Comparison of ENCODE assay signal across 1 cellular context in the genomic region with DNA sequence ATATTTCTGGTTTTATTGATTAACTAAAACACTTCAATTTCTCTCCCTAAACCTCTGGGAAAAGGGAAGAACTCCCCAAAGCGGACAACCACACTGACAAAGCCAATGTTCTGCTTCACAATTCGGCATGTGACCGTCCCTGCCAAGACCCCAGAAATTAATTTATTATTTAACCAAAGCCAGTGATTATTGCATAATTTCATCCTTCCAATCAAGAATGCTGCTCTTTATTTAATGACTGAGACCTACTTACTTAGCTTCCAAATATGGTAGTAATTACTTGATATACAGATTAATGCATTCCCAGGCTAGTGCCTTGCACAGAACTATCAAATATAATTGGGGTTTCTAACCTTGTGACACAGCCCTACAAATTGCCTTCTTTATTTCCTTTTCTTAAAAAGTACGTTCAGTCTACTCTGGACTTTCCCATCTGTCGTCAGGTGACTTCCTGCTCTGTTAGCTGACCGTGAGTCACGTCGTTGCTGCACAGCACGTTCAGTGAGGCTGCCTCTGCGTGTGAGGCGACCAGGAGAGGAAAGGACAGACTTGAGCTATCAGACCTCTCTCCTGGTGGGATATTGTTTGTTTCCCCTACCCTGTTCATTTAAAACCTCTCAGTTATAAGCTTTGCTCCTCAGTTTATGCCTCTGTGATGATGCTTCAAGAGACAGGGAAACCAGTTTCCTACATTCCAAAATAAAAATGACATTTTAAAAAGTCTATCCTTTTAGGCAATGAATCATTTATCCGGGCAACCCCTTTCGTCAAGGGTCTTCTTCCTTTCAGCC.
TF ChIP-seq lines count a peak whose summit lies in the region.

No MANE protein-coding gene starts in this region.

TF ChIP-seq in K562, 482 proteins besides CTCF, POLR2A, EP300 and RAD21 (continued from another document and continues in another):
- TF ChIP-seq, protein P1, sequence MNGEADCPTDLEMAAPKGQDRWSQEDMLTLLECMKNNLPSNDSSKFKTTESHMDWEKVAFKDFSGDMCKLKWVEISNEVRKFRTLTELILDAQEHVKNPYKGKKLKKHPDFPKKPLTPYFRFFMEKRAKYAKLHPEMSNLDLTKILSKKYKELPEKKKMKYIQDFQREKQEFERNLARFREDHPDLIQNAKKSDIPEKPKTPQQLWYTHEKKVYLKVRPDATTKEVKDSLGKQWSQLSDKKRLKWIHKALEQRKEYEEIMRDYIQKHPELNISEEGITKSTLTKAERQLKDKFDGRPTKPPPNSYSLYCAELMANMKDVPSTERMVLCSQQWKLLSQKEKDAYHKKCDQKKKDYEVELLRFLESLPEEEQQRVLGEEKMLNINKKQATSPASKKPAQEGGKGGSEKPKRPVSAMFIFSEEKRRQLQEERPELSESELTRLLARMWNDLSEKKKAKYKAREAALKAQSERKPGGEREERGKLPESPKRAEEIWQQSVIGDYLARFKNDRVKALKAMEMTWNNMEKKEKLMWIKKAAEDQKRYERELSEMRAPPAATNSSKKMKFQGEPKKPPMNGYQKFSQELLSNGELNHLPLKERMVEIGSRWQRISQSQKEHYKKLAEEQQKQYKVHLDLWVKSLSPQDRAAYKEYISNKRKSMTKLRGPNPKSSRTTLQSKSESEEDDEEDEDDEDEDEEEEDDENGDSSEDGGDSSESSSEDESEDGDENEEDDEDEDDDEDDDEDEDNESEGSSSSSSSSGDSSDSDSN (IDR thresholded peaks at IDR 0.05; ENCODE audit: borderline replicate concordance in 1 of 2, low read depth in 2 of 2, low read length in 2 of 2), result 0 out of 4 replicates have a peak, but pooled peaks of 1 of the 2 experiments have one; percentile 30
- TF ChIP-seq, protein P2, sequence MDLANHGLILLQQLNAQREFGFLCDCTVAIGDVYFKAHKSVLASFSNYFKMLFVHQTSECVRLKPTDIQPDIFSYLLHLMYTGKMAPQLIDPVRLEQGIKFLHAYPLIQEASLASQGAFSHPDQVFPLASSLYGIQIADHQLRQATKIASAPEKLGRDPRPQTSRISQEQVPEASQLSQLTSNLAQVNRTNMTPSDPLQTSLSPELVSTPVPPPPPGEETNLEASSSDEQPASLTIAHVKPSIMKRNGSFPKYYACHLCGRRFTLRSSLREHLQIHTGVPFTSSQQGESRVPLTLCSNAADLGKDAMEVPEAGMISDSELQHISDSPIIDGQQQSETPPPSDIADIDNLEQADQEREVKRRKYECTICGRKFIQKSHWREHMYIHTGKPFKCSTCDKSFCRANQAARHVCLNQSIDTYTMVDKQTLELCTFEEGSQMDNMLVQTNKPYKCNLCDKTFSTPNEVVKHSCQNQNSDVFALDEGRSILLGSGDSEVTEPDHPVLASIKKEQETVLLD (IDR thresholded peaks at IDR 0.05), result no peak; the same call in 1 of the 2 replicates
- TF ChIP-seq ZMIZ1 (IDR thresholded peaks at IDR 0.05; ENCODE audit: low read depth in 2 of 2, low read length in 2 of 2) (0 out of 4 replicates have a peak, but pooled peaks of 1 of the 2 experiments have one; percentile 42), ZNF584 (CRISPR knock-in tag; IDR thresholded peaks at IDR 0.05; ENCODE audit: low read depth) (peak; percentile 70; the same call in 1 of the 2 replicates), TCF3 (CRISPR knock-in tag; IDR thresholded peaks at IDR 0.05) (0 out of 2 replicates have a peak, but pooled peaks have one; percentile 15), NCOA6 (IDR thresholded peaks at IDR 0.05) (no peak), MCM5 (IDR thresholded peaks at IDR 0.05; ENCODE audit: low read depth) (no peak), ZSCAN32 (CRISPR knock-in tag; IDR thresholded peaks at IDR 0.05) (no peak), MAFF (IDR thresholded peaks at IDR 0.05; ENCODE audit: low read length) (no peak), RBM22 (IDR thresholded peaks at IDR 0.05; ENCODE audit: low read depth, low read length, poor library complexity, severe bottlenecking) (no peak), TRIM24 (IDR thresholded peaks at IDR 0.05) (peak; percentile 12 to 66; a peak in 1 of 4 replicates), SAFB (IDR thresholded peaks at IDR 0.05; ENCODE audit: borderline replicate concordance, low read depth, low read length) (no peak), E4F1 (CRISPR knock-in tag; IDR thresholded peaks at IDR 0.05; ENCODE audit: borderline replicate concordance) (no peak), POLR2AphosphoS2 (IDR thresholded peaks at IDR 0.05; ENCODE audit: low read length) (no peak), CHCHD3 (CRISPR knock-in tag; IDR thresholded peaks at IDR 0.05) (no peak), ZNF12 (CRISPR knock-in tag; IDR thresholded peaks at IDR 0.05) (no peak), KAT7 (CRISPR knock-in tag; IDR thresholded peaks at IDR 0.05; ENCODE audit: borderline replicate concordance) (no peak), E2F6 (IDR thresholded peaks at IDR 0.05; ENCODE audit: borderline replicate concordance in 1 of 2, extremely low read depth in 1 of 2, insufficient read depth in 1 of 2, insufficient read length in 1 of 2, low read depth in 1 of 2, low read length in 1 of 2, poor library complexity in 1 of 2, severe bottlenecking in 1 of 2) (peak; percentile 74 to 89), NUFIP1 (IDR thresholded peaks at IDR 0.05; ENCODE audit: partially characterized antibody) (no peak), MCM3 (IDR thresholded peaks at IDR 0.05) (no peak), CHD4 (IDR thresholded peaks at IDR 0.05; ENCODE audit: insufficient read depth, insufficient replicate concordance, low read depth, low read length, poor library complexity, severe bottlenecking) (no peak), ZNF3 (CRISPR knock-in tag; IDR thresholded peaks at IDR 0.05) (no peak), LARP7 (IDR thresholded peaks at IDR 0.05) (no peak)
- TF ChIP-seq, protein P3, sequence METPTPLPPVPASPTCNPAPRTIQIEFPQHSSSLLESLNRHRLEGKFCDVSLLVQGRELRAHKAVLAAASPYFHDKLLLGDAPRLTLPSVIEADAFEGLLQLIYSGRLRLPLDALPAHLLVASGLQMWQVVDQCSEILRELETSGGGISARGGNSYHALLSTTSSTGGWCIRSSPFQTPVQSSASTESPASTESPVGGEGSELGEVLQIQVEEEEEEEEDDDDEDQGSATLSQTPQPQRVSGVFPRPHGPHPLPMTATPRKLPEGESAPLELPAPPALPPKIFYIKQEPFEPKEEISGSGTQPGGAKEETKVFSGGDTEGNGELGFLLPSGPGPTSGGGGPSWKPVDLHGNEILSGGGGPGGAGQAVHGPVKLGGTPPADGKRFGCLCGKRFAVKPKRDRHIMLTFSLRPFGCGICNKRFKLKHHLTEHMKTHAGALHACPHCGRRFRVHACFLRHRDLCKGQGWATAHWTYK (CRISPR knock-in tag; IDR thresholded peaks at IDR 0.05), result no peak
- TF ChIP-seq, protein P4, sequence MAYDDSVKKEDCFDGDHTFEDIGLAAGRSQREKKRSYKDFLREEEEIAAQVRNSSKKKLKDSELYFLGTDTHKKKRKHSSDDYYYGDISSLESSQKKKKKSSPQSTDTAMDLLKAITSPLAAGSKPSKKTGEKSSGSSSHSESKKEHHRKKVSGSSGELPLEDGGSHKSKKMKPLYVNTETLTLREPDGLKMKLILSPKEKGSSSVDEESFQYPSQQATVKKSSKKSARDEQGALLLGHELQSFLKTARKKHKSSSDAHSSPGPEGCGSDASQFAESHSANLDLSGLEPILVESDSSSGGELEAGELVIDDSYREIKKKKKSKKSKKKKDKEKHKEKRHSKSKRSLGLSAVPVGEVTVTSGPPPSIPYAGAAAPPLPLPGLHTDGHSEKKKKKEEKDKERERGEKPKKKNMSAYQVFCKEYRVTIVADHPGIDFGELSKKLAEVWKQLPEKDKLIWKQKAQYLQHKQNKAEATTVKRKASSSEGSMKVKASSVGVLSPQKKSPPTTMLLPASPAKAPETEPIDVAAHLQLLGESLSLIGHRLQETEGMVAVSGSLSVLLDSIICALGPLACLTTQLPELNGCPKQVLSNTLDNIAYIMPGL (CRISPR knock-in tag; IDR thresholded peaks at IDR 0.05), result no peak
- TF ChIP-seq, protein P5, sequence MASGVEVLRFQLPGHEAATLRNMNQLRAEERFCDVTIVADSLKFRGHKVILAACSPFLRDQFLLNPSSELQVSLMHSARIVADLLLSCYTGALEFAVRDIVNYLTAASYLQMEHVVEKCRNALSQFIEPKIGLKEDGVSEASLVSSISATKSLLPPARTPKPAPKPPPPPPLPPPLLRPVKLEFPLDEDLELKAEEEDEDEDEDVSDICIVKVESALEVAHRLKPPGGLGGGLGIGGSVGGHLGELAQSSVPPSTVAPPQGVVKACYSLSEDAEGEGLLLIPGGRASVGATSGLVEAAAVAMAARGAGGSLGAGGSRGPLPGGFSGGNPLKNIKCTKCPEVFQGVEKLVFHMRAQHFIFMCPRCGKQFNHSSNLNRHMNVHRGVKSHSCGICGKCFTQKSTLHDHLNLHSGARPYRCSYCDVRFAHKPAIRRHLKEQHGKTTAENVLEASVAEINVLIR (CRISPR knock-in tag; IDR thresholded peaks at IDR 0.05), result no peak
- TF ChIP-seq, protein P6, sequence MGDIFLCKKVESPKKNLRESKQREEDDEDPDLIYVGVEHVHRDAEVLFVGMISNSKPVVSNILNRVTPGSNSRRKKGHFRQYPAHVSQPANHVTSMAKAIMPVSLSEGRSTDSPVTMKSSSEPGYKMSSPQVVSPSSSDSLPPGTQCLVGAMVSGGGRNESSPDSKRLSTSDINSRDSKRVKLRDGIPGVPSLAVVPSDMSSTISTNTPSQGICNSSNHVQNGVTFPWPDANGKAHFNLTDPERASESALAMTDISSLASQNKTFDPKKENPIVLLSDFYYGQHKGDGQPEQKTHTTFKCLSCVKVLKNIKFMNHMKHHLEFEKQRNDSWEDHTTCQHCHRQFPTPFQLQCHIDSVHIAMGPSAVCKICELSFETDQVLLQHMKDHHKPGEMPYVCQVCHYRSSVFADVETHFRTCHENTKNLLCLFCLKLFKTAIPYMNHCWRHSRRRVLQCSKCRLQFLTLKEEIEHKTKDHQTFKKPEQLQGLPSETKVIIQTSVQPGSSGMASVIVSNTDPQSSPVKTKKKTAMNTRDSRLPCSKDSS (IDR thresholded peaks at IDR 0.05; ENCODE audit: low read depth, partially characterized antibody), result no peak
- TF ChIP-seq, protein P7, sequence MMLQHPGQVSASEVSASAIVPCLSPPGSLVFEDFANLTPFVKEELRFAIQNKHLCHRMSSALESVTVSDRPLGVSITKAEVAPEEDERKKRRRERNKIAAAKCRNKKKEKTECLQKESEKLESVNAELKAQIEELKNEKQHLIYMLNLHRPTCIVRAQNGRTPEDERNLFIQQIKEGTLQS (IDR thresholded peaks at IDR 0.05), result peak; percentile 92
- TF ChIP-seq, protein P7 (CRISPR knock-in tag; conservative IDR thresholded peaks at IDR 0.05), result no peak; the same call in 1 of the 2 replicates
- TF ChIP-seq, protein P8, sequence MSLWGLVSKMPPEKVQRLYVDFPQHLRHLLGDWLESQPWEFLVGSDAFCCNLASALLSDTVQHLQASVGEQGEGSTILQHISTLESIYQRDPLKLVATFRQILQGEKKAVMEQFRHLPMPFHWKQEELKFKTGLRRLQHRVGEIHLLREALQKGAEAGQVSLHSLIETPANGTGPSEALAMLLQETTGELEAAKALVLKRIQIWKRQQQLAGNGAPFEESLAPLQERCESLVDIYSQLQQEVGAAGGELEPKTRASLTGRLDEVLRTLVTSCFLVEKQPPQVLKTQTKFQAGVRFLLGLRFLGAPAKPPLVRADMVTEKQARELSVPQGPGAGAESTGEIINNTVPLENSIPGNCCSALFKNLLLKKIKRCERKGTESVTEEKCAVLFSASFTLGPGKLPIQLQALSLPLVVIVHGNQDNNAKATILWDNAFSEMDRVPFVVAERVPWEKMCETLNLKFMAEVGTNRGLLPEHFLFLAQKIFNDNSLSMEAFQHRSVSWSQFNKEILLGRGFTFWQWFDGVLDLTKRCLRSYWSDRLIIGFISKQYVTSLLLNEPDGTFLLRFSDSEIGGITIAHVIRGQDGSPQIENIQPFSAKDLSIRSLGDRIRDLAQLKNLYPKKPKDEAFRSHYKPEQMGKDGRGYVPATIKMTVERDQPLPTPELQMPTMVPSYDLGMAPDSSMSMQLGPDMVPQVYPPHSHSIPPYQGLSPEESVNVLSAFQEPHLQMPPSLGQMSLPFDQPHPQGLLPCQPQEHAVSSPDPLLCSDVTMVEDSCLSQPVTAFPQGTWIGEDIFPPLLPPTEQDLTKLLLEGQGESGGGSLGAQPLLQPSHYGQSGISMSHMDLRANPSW (CRISPR knock-in tag; IDR thresholded peaks at IDR 0.05), result no peak
